Comparison of ENCODE assay signal across 8 cellular contexts in genomic region chr7:95871078-95871848, GRCh38.
DNase-seq lines count a peak whose midpoint lies in the region; ATAC-seq and TF ChIP-seq lines count a peak whose summit lies in the region.

No MANE protein-coding gene starts in this region.

- POLR2A ChIA-PET in AG04450 (lab: Yijun Ruan, JAX): interaction anchor here (0.6 kb wide), 1 partner anchor 242 kb away, joined by 3 read pairs; no protein-coding TSS in a partner anchor

- no peaks in the 10 kb centered on the region for H3K27me3 ChIP-seq in AG04450 (ENCODE audit: control insufficient read depth, insufficient read depth, low read length)
- peaks cover 0 to 5% (median 0%) of the 10 kb centered on the region in 4 donors for H3K27me3 ChIP-seq in liver (ENCODE audit: control insufficient read depth in 4 of 4, insufficient read depth in 4 of 4, low read length in 3 of 4)

- peaks cover 0 to 3% (median 0%) of the 10 kb centered on the region in 4 donors for H3K4me1 ChIP-seq in liver (ENCODE audit: control insufficient read depth in 4 of 4, insufficient read depth in 4 of 4, low read length in 3 of 4)

- H3K36me3 ChIP-seq in liver (ENCODE audit: control insufficient read depth in 4 of 4, insufficient read depth in 3 of 4, low read depth in 1 of 4, low read length in 3 of 4): no peaks in the 10 kb centered on the region

- H3K9me3 ChIP-seq in AG04450 (ENCODE audit: control insufficient read depth, insufficient read depth, low read length) (no peaks in the 10 kb centered on the region), liver (ENCODE audit: control insufficient read depth in 4 of 4, low read length in 3 of 4) (no peaks in the 10 kb centered on the region)

- TF ChIP-seq CTCF in AG04450 (IDR thresholded peaks at IDR 0.05; ENCODE audit: low read depth, low read length) (peak; percentile 67), GM12875 (IDR thresholded peaks at IDR 0.05; ENCODE audit: borderline replicate concordance, insufficient read depth, low read depth, low read length) (peak; percentile 33; the same call in 1 of the 2 replicates), liver (IDR thresholded peaks at IDR 0.05; ENCODE audit: low read depth, low read length, missing input control) (peak; percentile 65)

- DNase-seq in AG04450 (ENCODE audit: low read depth, low spot score) (peak; percentile 7), NCI-H748 treated with DMSO at 0.1 percent for 48 hours (lab: John Stamatoyannopoulos, UW) (peak; percentile 59), cerebellar cortex (ENCODE audit: low spot score) (peak; percentile 80), OCI-M2 (lab: John Stamatoyannopoulos, UW; ENCODE audit: unreplicated experiment) (no peak)

- CTCF ChIA-PET in AG04450 (lab: Charles Lee): interaction anchor here (0.8 to 2.2 kb wide), 15 partner anchors 10 to 359 kb away, joined by 3 to 12 read pairs (median 5); no protein-coding TSS in a partner anchor

- WGBS in liver: 23% methylated on average over 6 of the region's 6 CpGs

- no peak overlapping the region for H3K9ac ChIP-seq in liver (ENCODE audit: low read depth in 1 of 2, low read length in 2 of 2)

- H3K4me3 ChIP-seq in AG04450 (ENCODE audit: low read depth, low read length) (no peak overlapping the region), GM12875 (ENCODE audit: low read depth, low read length) (no peak overlapping the region), liver (ENCODE audit: low read depth in 1 of 3, low read length in 3 of 3) (no peak overlapping the region)

- ATAC-seq in HG03565 (IDR thresholded peaks at IDR 0.05; ENCODE audit: unreplicated experiment) (peak; percentile 35), GM18858 (IDR thresholded peaks at IDR 0.05; ENCODE audit: unreplicated experiment) (no peak)

- no peak overlapping the region for H3K27ac ChIP-seq in AG04450 (ENCODE audit: low read depth, low read length)
- no peak overlapping the region for H3K27ac ChIP-seq in liver (ENCODE audit: low read depth in 1 of 2, low read length in 2 of 2)

- TF ChIP-seq RAD21 in liver (IDR thresholded peaks at IDR 0.05): peak; percentile 81 to 90

TF ChIP-seq in liver, 16 proteins besides CTCF, POLR2A, EP300 and RAD21:
- TF ChIP-seq FOXA1 (IDR thresholded peaks at IDR 0.05): no peak
- TF ChIP-seq HNF4G (IDR thresholded peaks at IDR 0.05): no peak
- no peak for TF ChIP-seq ATF3 (IDR thresholded peaks at IDR 0.05)
- TF ChIP-seq GABPA (IDR thresholded peaks at IDR 0.05 in 1 of 2, conservative IDR thresholded peaks at IDR 0.05 in 1 of 2): no peak
- TF ChIP-seq HNF4A (conservative IDR thresholded peaks at IDR 0.05): no peak
- no peak for TF ChIP-seq FOXA2 (IDR thresholded peaks at IDR 0.05)
- no peak for TF ChIP-seq TAF1 (conservative IDR thresholded peaks at IDR 0.05)
- TF ChIP-seq JUND (IDR thresholded peaks at IDR 0.05): no peak
- TF ChIP-seq YY1 (IDR thresholded peaks at IDR 0.05): no peak
- no peak for TF ChIP-seq SP1 (IDR thresholded peaks at IDR 0.05)
- TF ChIP-seq MAX (IDR thresholded peaks at IDR 0.05): no peak
- no peak for TF ChIP-seq ZBTB33 (IDR thresholded peaks at IDR 0.05)
